Comparison of ENCODE assay signal across 14 cellular contexts in genomic region chr15:63075072-63075995, GRCh38. TPM values are rescaled to one million over a fixed set of nuclear protein-coding genes. Genes with fewer than 3 reads are reported as not detected.
A peak's percentile ranks its signal among the peaks of the same experiment; 100 is the strongest.
DNase-seq lines count a peak whose midpoint lies in the region; ATAC-seq and TF ChIP-seq lines count a peak whose summit lies in the region.
"Had no signal": no experiment of that assay in that cellular context is flagged by ENCODE, and none has a peak within 500 bp of the region (broad histone marks: within the 10 kb centered on the region; RNA-seq: fewer than 3 reads in every experiment).

No MANE protein-coding gene starts in this region.

- in situ Hi-C loops in Panc1 (cut with HindIII; ENCODE audit: low pct_unique_long_range_greater_than_20kb, low sequenced_read_pairs), result no loop called here

- no peak overlapping the region for H3K27ac Mint-ChIP-seq in activated CD4-positive, alpha-beta memory T cell treated with anti-CD3 and anti-CD28 coated beads, Interleukin-2, amount 10 ng/mL, durations not matched to agents 7 days and 5 days
- no peak overlapping the region for H3K27ac Mint-ChIP-seq in activated naive CD8-positive, alpha-beta T cell treated with anti-CD3 and anti-CD28 coated beads, Interleukin-2, amount 50 U/mL, for 24 hours
- H3K27ac Mint-ChIP-seq: dendritic cell treated with granulocyte-macrophage colony-stimulating factor and Interleukin-4, amounts not matched to agents 40 ng/mL and 50 ng/mL, for 4 days had no signal

- H3K27me3 ChIP-seq in ACC112 (ENCODE audit: insufficient read depth, low read length), result no peaks in the 10 kb centered on the region
- no peaks in the 10 kb centered on the region for H3K27me3 ChIP-seq in Panc1 (ENCODE audit: control insufficient read depth, insufficient read depth, low read length)
- H3K27me3 ChIP-seq: upper lobe of left lung had no signal

- CTCF ChIA-PET in Panc1 (lab: Charles Lee), result no interaction called here
- CTCF ChIA-PET in activated CD4-positive, alpha-beta memory T cell treated with anti-CD3 and anti-CD28 coated beads, Interleukin-2, amount 10 ng/mL, durations not matched to agents 7 days and 5 days (lab: Charles Lee), result interaction anchor here (0.6 kb wide), 1 partner anchor 13 kb away, joined by 4 read pairs; no protein-coding TSS in a partner anchor

- no peaks in the 10 kb centered on the region for H3K36me3 Mint-ChIP-seq in activated CD4-positive, alpha-beta memory T cell treated with anti-CD3 and anti-CD28 coated beads, Interleukin-2, amount 10 ng/mL, durations not matched to agents 7 days and 5 days (ENCODE audit: low read depth)
- no peaks in the 10 kb centered on the region for H3K36me3 Mint-ChIP-seq in activated naive CD8-positive, alpha-beta T cell treated with anti-CD3 and anti-CD28 coated beads, Interleukin-2, amount 50 U/mL, for 24 hours (ENCODE audit: low read depth)

- intact Hi-C loops in Panc1 (cut with micrococcal nuclease; ENCODE audit: unreplicated experiment), result no loop called here

- H3K27me3 Mint-ChIP-seq in activated CD4-positive, alpha-beta memory T cell treated with anti-CD3 and anti-CD28 coated beads, Interleukin-2, amount 10 ng/mL, durations not matched to agents 7 days and 5 days, result peaks cover 9% of the 10 kb centered on the region
- peaks cover 2% of the 10 kb centered on the region for H3K27me3 Mint-ChIP-seq in activated naive CD8-positive, alpha-beta T cell treated with anti-CD3 and anti-CD28 coated beads, Interleukin-2, amount 50 U/mL, for 24 hours

- peaks cover 22% of the 10 kb centered on the region for H3K4me1 Mint-ChIP-seq in activated CD4-positive, alpha-beta memory T cell treated with anti-CD3 and anti-CD28 coated beads, Interleukin-2, amount 10 ng/mL, durations not matched to agents 7 days and 5 days
- H3K4me1 Mint-ChIP-seq in activated naive CD8-positive, alpha-beta T cell treated with anti-CD3 and anti-CD28 coated beads, Interleukin-2, amount 50 U/mL, for 24 hours, result peaks cover 3% of the 10 kb centered on the region

- H2AFZ ChIP-seq in ACC112 (ENCODE audit: low read length, unreplicated experiment), result peak overlapping the region; percentile 79

- H3K9me3 ChIP-seq in Panc1 (ENCODE audit: control insufficient read depth, insufficient read depth, low read depth, low read length), result no peaks in the 10 kb centered on the region
- H3K9me3 ChIP-seq: upper lobe of left lung had no signal

- H3K4me1 ChIP-seq in ACC112 (ENCODE audit: control insufficient read depth, insufficient read depth, low read length, unreplicated experiment), result peaks cover 13% of the 10 kb centered on the region
- H3K4me1 ChIP-seq in Panc1 (ENCODE audit: control insufficient read depth, insufficient read depth, low read length), result peaks cover 6% of the 10 kb centered on the region; the same call in 1 of the 2 replicates

- no peak for TF ChIP-seq CTCF in Panc1 (IDR thresholded peaks at IDR 0.05)
- no peak for TF ChIP-seq CTCF in omental fat pad (IDR thresholded peaks at IDR 0.05)

- DNase-seq in Panc1 (ENCODE audit: low read depth, low spot score) (no peak), fibroblast of peridontal ligament (ENCODE audit: extremely low read depth) (peak; percentile 64), omental fat pad (ENCODE audit: low spot score) (no peak), KG1 (lab: John Stamatoyannopoulos, UW) (no peak)
- DNase-seq in activated CD4-positive, alpha-beta memory T cell treated with anti-CD3 and anti-CD28 coated beads, Interleukin-2, amount 10 ng/mL, durations not matched to agents 7 days and 5 days, result no peak
- DNase-seq in activated naive CD8-positive, alpha-beta T cell treated with anti-CD3 and anti-CD28 coated beads, Interleukin-2, amount 50 U/mL, for 24 hours, result no peak
- DNase-seq: activated naive CD4-positive, alpha-beta T cell treated with anti-CD3 and anti-CD28 coated beads, Interleukin-2, amount 50 U/mL, for 16 hours; DND-41; head of caudate nucleus; RPMI8226 had no signal

- H3K4me3 Mint-ChIP-seq in activated CD4-positive, alpha-beta memory T cell treated with anti-CD3 and anti-CD28 coated beads, Interleukin-2, amount 10 ng/mL, durations not matched to agents 7 days and 5 days, result no peak overlapping the region
- no peak overlapping the region for H3K4me3 Mint-ChIP-seq in activated naive CD8-positive, alpha-beta T cell treated with anti-CD3 and anti-CD28 coated beads, Interleukin-2, amount 50 U/mL, for 24 hours
- H3K4me3 Mint-ChIP-seq: dendritic cell treated with granulocyte-macrophage colony-stimulating factor and Interleukin-4, amounts not matched to agents 40 ng/mL and 50 ng/mL, for 4 days had no signal

- H3K4me3 ChIP-seq in ACC112 (ENCODE audit: low read depth, low read length) (peak overlapping the region; percentile 50), Panc1 (ENCODE audit: low read depth in 2 of 2, low read length in 2 of 2) (peak overlapping the region in 1 of 2 experiments; percentile 21; a peak in 2 of 4 replicates)

- no peaks in the 10 kb centered on the region for H3K9me3 Mint-ChIP-seq in activated CD4-positive, alpha-beta memory T cell treated with anti-CD3 and anti-CD28 coated beads, Interleukin-2, amount 10 ng/mL, durations not matched to agents 7 days and 5 days
- no peaks in the 10 kb centered on the region for H3K9me3 Mint-ChIP-seq in activated naive CD8-positive, alpha-beta T cell treated with anti-CD3 and anti-CD28 coated beads, Interleukin-2, amount 50 U/mL, for 24 hours
- H3K9me3 Mint-ChIP-seq: dendritic cell treated with granulocyte-macrophage colony-stimulating factor and Interleukin-4, amounts not matched to agents 40 ng/mL and 50 ng/mL, for 4 days had no signal

- H3K79me2 ChIP-seq in ACC112 (ENCODE audit: control insufficient read depth, insufficient read depth, low read length, unreplicated experiment), result no peaks in the 10 kb centered on the region

- POLR2A ChIA-PET in Panc1 (lab: Charles Lee), result no interaction called here
- POLR2A ChIA-PET in activated CD4-positive, alpha-beta memory T cell treated with anti-CD3 and anti-CD28 coated beads, Interleukin-2, amount 10 ng/mL, durations not matched to agents 7 days and 5 days (lab: Charles Lee), result no interaction called here

- no peak for ATAC-seq in Panc1
- peak; percentile 22 for ATAC-seq in omental fat pad (ENCODE audit: low FRiP score)
- no peak for ATAC-seq in GM19452 (IDR thresholded peaks at IDR 0.05; ENCODE audit: unreplicated experiment)
- ATAC-seq in activated naive CD8-positive, alpha-beta T cell treated with anti-CD3 and anti-CD28 coated beads, Interleukin-2, amount 50 U/mL, for 24 hours, result no peak

- no TSS peak for BruUV-seq in Panc1 (replicated peaks; lab: Mats Ljungman, UMichigan)

- H3K36me3 ChIP-seq in ACC112 (ENCODE audit: insufficient read depth, low read length) (peaks cover 12% of the 10 kb centered on the region; the same call in 1 of the 2 replicates), Panc1 (ENCODE audit: control insufficient read depth, insufficient read depth, low read length) (peaks cover 2% of the 10 kb centered on the region)

- peak overlapping the region; percentile 33; the same call in 1 of the 2 replicates for H3K27ac ChIP-seq in ACC112 (ENCODE audit: low read depth, low read length)
- peak overlapping the region; percentile 45; the same call in 1 of the 2 replicates for H3K27ac ChIP-seq in Panc1 (ENCODE audit: low read length)

RNA-seq across cellular contexts. Expression of gene TPM1, which starts 32.8 kb away (rescaled TPM):
- total RNA-seq in Panc1 (2021; ENCODE audit: unreplicated experiment) (298 TPM), omental fat pad (100 to 1,000 TPM; 167 to 702 (median 252) TPM)
- polyA plus RNA-seq in Panc1 (2012; ENCODE audit: insufficient read length), result 243 TPM
- total RNA-seq in activated CD4-positive, alpha-beta memory T cell treated with anti-CD3 and anti-CD28 coated beads, Interleukin-2, amount 10 ng/mL, durations not matched to agents 7 days and 5 days, result 1 to 10 TPM; 4.8 to 6.2 TPM

RNA-seq across cellular contexts. Expression of gene LACTB, which starts 46.3 kb away (rescaled TPM):
- total RNA-seq in Panc1 (2021; ENCODE audit: unreplicated experiment) (18.4 TPM), omental fat pad (10 to 100 TPM; 12.9 to 38.5 (median 20.6) TPM)
- 12.5 TPM for polyA plus RNA-seq in Panc1 (2012; ENCODE audit: insufficient read length)
- total RNA-seq in activated CD4-positive, alpha-beta memory T cell treated with anti-CD3 and anti-CD28 coated beads, Interleukin-2, amount 10 ng/mL, durations not matched to agents 7 days and 5 days, result 10 to 100 TPM; 12.7 to 14.0 TPM

Comparison
In these comparisons a context has a peak if more than half of its experiments do, and no peak if none do; other contexts are left out.
1. RNA of gene TPM1, which starts 32.8 kb away (total RNA-seq): 298 TPM in Panc1 (single experiment) and 167 to 702 TPM in omental fat pad; 4.8 to 6.2 TPM in activated CD4-positive, alpha-beta memory T cell treated with anti-CD3 and anti-CD28 coated beads, Interleukin-2, amount 10 ng/mL, durations not matched to agents 7 days and 5 days; every median in the first group is over 10 times any median in the second.